In the genomic region with DNA sequence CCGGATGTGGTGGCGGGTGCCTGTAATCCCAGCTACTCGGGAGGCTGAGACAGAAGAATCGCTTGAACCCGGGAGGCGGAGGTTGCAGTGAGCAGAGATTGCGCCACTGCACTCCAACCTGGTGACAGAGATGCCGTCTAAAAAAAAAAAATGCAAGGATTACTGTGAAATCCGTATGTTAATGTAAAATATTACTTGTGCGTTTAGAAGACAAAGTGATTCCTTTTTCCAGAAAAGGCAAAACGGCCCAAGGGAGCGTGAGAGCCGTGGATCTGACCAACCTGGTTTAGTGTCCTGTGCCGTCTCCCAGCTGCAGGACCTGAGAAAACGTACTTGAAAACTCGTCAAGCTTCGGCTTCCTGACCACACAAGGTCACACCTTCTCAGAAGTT, we compare ENCODE assay signal across 8 cellular contexts. TPM values are rescaled to one million over a fixed set of nuclear protein-coding genes. Genes with fewer than 3 reads are reported as not detected.
DNase-seq lines count a peak whose midpoint lies in the region; ATAC-seq and TF ChIP-seq lines count a peak whose summit lies in the region.

No MANE protein-coding gene starts in this region.

- H3K9ac ChIP-seq in endodermal cell (ENCODE audit: extremely low read depth, low read length, poor library complexity, severe bottlenecking) (peak overlapping the region; percentile 47), neuronal stem cell (ENCODE audit: low read depth, low read length, poor library complexity) (peak overlapping the region; percentile 65)

- peak overlapping the region; percentile 83 for H3K4me3 ChIP-seq in OCI-LY7 (ENCODE audit: low read depth, low read length, poor library complexity, severe bottlenecking)
- peak overlapping the region; percentile 86 for H3K4me3 ChIP-seq in endodermal cell (ENCODE audit: low read length)
- peak overlapping the region; percentile 69 to 87 for H3K4me3 ChIP-seq in neuronal stem cell (ENCODE audit: low read length in 2 of 2)

- no peak overlapping the region for H4K91ac ChIP-seq in neuronal stem cell (ENCODE audit: low read depth, low read length, poor library complexity)

- no peak overlapping the region for H3K14ac ChIP-seq in neuronal stem cell (ENCODE audit: low read length)

- POLR2A ChIA-PET in CD4-positive, alpha-beta T cell (lab: Charles Lee), result interaction anchor here (0.5 to 1.0 kb wide), 2 partner anchors 66 to 70 kb away, joined by 3 to 5 read pairs; no protein-coding TSS in a partner anchor
- POLR2A ChIA-PET in OCI-LY7 (lab: Charles Lee), result interaction anchor here (0.7 to 1.5 kb wide), 4 partner anchors 12 to 219 kb away, joined by 3 to 6 read pairs (median 4); no protein-coding TSS in a partner anchor

- CTCF ChIA-PET in CD4-positive, alpha-beta T cell (lab: Charles Lee), result interaction anchor here (6.7 kb wide), 1 partner anchor 14 kb away, joined by 46 read pairs; no protein-coding TSS in a partner anchor
- CTCF ChIA-PET in OCI-LY7 (lab: Charles Lee; ENCODE audit: unreplicated experiment), result interaction anchor here (0.6 kb wide), 1 partner anchor 32 kb away, joined by 3 read pairs; no protein-coding TSS in a partner anchor

- no peak overlapping the region for H3K4ac ChIP-seq in neuronal stem cell (ENCODE audit: low read length)

- WGBS in endodermal cell (ENCODE audit: insufficient coverage in 1 of 2, insufficient read length in 1 of 2), 2 experiments, result 68 to 70% methylated on average over 11 to 17 of the region's 17 CpGs
- no CpG with 5 or more reads among the region's 17 CpGs for WGBS in neuronal stem cell (ENCODE audit: extremely low coverage in 2 of 2, insufficient read length in 2 of 2, insufficient replicate concordance in 1 of 2), 2 donors

- H3K36me3 Mint-ChIP-seq in CD4-positive, alpha-beta T cell (ENCODE audit: low read depth), result peaks cover 7% of the 10 kb centered on the region
- peaks cover 2% of the 10 kb centered on the region for H3K36me3 Mint-ChIP-seq in endodermal cell (ENCODE audit: low read depth)

- peaks cover 41% of the 10 kb centered on the region for H3K4me1 Mint-ChIP-seq in CD4-positive, alpha-beta T cell (ENCODE audit: low read depth)
- H3K4me1 Mint-ChIP-seq in endodermal cell, result peaks cover 8% of the 10 kb centered on the region

- no TSS peak for BruUV-seq in OCI-LY7 (replicated peaks; lab: Mats Ljungman, UMichigan)

- no peak overlapping the region for H2BK15ac ChIP-seq in neuronal stem cell (ENCODE audit: low read length)

- peak overlapping the region; percentile 65 for H3K27ac ChIP-seq in CD4-positive, alpha-beta T cell (ENCODE audit: low read depth, low read length)
- H3K27ac ChIP-seq in OCI-LY7 (ENCODE audit: low read depth, low read length, poor library complexity, severe bottlenecking), result peak overlapping the region; percentile 47
- no peak overlapping the region for H3K27ac ChIP-seq in endodermal cell (ENCODE audit: low read depth, low read length)
- H3K27ac ChIP-seq in neuronal stem cell (replicated peaks; ENCODE audit: low read length), result peak overlapping the region; percentile 60

- no peak overlapping the region for H2BK12ac ChIP-seq in neuronal stem cell (ENCODE audit: low read length)

- no peaks in the 10 kb centered on the region for H3K9me2 ChIP-seq in OCI-LY7 (ENCODE audit: insufficient read depth, low read length)

- peak overlapping the region; percentile 96 for H3K23ac ChIP-seq in neuronal stem cell (ENCODE audit: low read depth, low read length, poor library complexity)

- H3K79me1 ChIP-seq in neuronal stem cell (ENCODE audit: low read depth, low read length), result no peaks in the 10 kb centered on the region

- peak overlapping the region; percentile 68 for H3K18ac ChIP-seq in neuronal stem cell (ENCODE audit: low read length)

- H2AFZ ChIP-seq in OCI-LY7 (ENCODE audit: low read length), result peak overlapping the region; percentile 94
- peak overlapping the region; percentile 99 for H2AFZ ChIP-seq in neuronal stem cell (ENCODE audit: low read length)

- ATAC-seq in CD4-positive, alpha-beta T cell (ENCODE audit: poor library complexity), result no peak
- ATAC-seq in GM18517 (IDR thresholded peaks at IDR 0.05; ENCODE audit: unreplicated experiment), result no peak

- H3K4me1 ChIP-seq in OCI-LY7 (ENCODE audit: insufficient read depth, low read length, poor library complexity, severe bottlenecking) (peaks cover 26% of the 10 kb centered on the region), endodermal cell (ENCODE audit: control insufficient read depth, insufficient read depth, low read length) (no peaks in the 10 kb centered on the region), neuronal stem cell (ENCODE audit: control insufficient read depth in 2 of 2, insufficient read depth in 1 of 2, low read depth in 1 of 2, low read length in 2 of 2) (peaks cover 4 to 5% of the 10 kb centered on the region in 2 donors)

- peak overlapping the region; percentile 58 for H3K27ac Mint-ChIP-seq in CD4-positive, alpha-beta T cell
- H3K27ac Mint-ChIP-seq in endodermal cell, result peak overlapping the region; percentile 48

- H3K36me3 ChIP-seq in OCI-LY7 (ENCODE audit: insufficient read depth, low read length), result peaks cover 22% of the 10 kb centered on the region; the same call in 1 of the 2 replicates
- H3K36me3 ChIP-seq in endodermal cell (ENCODE audit: control insufficient read depth, insufficient read depth, low read length), result peaks cover 7% of the 10 kb centered on the region
- peaks cover 0 to 23% of the 10 kb centered on the region in 2 donors for H3K36me3 ChIP-seq in neuronal stem cell (replicated peaks in 1 of 2; ENCODE audit: control insufficient read depth in 2 of 2, insufficient read depth in 2 of 2, low read length in 2 of 2)

- DNase-seq in CD4-positive, alpha-beta T cell, result no peak
- DNase-seq in OCI-LY7 (ENCODE audit: low spot score), result no peak
- no peak for DNase-seq in endodermal cell
- DNase-seq in neuronal stem cell (ENCODE audit: low spot score), result no peak
- no peak for DNase-seq in effector CD8-positive, alpha-beta T cell (lab: John Stamatoyannopoulos, UW)
- no peak for DNase-seq in germinal center (ENCODE audit: low spot score)
- DNase-seq in cortex of kidney (lab: John Stamatoyannopoulos, UW), result no peak

- H3K27me3 ChIP-seq in CD4-positive, alpha-beta T cell (ENCODE audit: control insufficient read depth, insufficient read depth, low read length), result no peaks in the 10 kb centered on the region
- H3K27me3 ChIP-seq in endodermal cell (ENCODE audit: control insufficient read depth, insufficient read depth, low read length, poor library complexity, severe bottlenecking), result no peaks in the 10 kb centered on the region
- H3K27me3 ChIP-seq in neuronal stem cell (ENCODE audit: control insufficient read depth in 3 of 3, insufficient read depth in 3 of 3, low read depth in 1 of 3, low read length in 3 of 3), result no peaks in the 10 kb centered on the region

- no peaks in the 10 kb centered on the region for H3K9me3 ChIP-seq in CD4-positive, alpha-beta T cell (ENCODE audit: control insufficient read depth, low read length)
- H3K9me3 ChIP-seq in OCI-LY7 (ENCODE audit: low read length) (no peaks in the 10 kb centered on the region), endodermal cell (ENCODE audit: control insufficient read depth, low read length) (no peaks in the 10 kb centered on the region), neuronal stem cell (replicated peaks in 1 of 2; ENCODE audit: control insufficient read depth in 2 of 2, insufficient read depth in 1 of 2, low read depth in 1 of 2, low read length in 2 of 2) (no peaks in the 10 kb centered on the region)

- TF ChIP-seq CTCF in CD4-positive, alpha-beta T cell (IDR thresholded peaks at IDR 0.05), result no peak
- TF ChIP-seq CTCF in OCI-LY7 (conservative IDR thresholded peaks at IDR 0.05; ENCODE audit: low read length) (no peak), endodermal cell (conservative IDR thresholded peaks at IDR 0.05) (no peak)

- H3K4me3 Mint-ChIP-seq in CD4-positive, alpha-beta T cell, result peak overlapping the region; percentile 82
- peak overlapping the region; percentile 69 for H3K4me3 Mint-ChIP-seq in endodermal cell

- peaks cover 55% of the 10 kb centered on the region for H3K79me2 ChIP-seq in OCI-LY7 (ENCODE audit: insufficient read depth, low read depth, low read length)

- no peak overlapping the region for H2BK120ac ChIP-seq in neuronal stem cell (ENCODE audit: low read depth, low read length)

- H3K4me2 ChIP-seq in OCI-LY7 (ENCODE audit: low read length), result peak overlapping the region; percentile 94
- peak overlapping the region; percentile 82 for H3K4me2 ChIP-seq in neuronal stem cell (ENCODE audit: insufficient read depth, low read length, poor library complexity, severe bottlenecking)

- H2BK5ac ChIP-seq in neuronal stem cell (ENCODE audit: low read length), result peak overlapping the region; percentile 49

- H3K9me3 Mint-ChIP-seq in CD4-positive, alpha-beta T cell, result no peaks in the 10 kb centered on the region
- no peaks in the 10 kb centered on the region for H3K9me3 Mint-ChIP-seq in endodermal cell

- peaks cover 11% of the 10 kb centered on the region; the same call in 1 of the 2 replicates for H4K20me1 ChIP-seq in OCI-LY7 (ENCODE audit: insufficient read depth, low read length)

- H2AK5ac ChIP-seq in neuronal stem cell (ENCODE audit: low read depth, low read length), result no peak overlapping the region

- no peak overlapping the region for H4K8ac ChIP-seq in neuronal stem cell (ENCODE audit: low read depth, low read length)

- H3K27me3 Mint-ChIP-seq in CD4-positive, alpha-beta T cell, result no peaks in the 10 kb centered on the region
- H3K27me3 Mint-ChIP-seq in endodermal cell (ENCODE audit: insufficient read depth), result no peaks in the 10 kb centered on the region

- intact Hi-C loops in CD4-positive, alpha-beta T cell (cut with DNase I, micrococcal nuclease), result loop anchor here (2.0 to 5.0 kb wide), 3 partner anchors 41 to 469 kb away; a partner anchor contains a TSS
- intact Hi-C loops in OCI-LY7 (cut with micrococcal nuclease; ENCODE audit: unreplicated experiment), result loop anchor here (2.0 to 5.0 kb wide), 3 partner anchors 41 to 236 kb away; no protein-coding TSS in a partner anchor

RNA-seq across cellular contexts. Expression of a gene that starts 0.9 kb away (rescaled TPM):
- total RNA-seq in CD4-positive, alpha-beta T cell, result 10 to 100 TPM; 11.0 to 11.6 TPM
- total RNA-seq in OCI-LY7 (2014; rRNA removed; shearing (Covaris generic)), result 77.3 and 84.6 TPM in 2 replicates
- total RNA-seq in OCI-LY7 (2022) (60.3 and 77.4 TPM in 2 replicates), endodermal cell (10 to 100 TPM; 39.4 to 53.0 TPM)
- polyA plus RNA-seq in endodermal cell (2013, experiment 1 of 2), result 40.5 TPM
- polyA plus RNA-seq in endodermal cell (2013, experiment 2 of 2), result 36.8 TPM
- 30.5 TPM for polyA plus RNA-seq in neuronal stem cell (2013, experiment 1 of 2)
- polyA plus RNA-seq in neuronal stem cell (2013, experiment 2 of 2), result 30.3 TPM

RNA-seq across cellular contexts. Expression of a gene that starts 37.0 kb away (rescaled TPM):
- total RNA-seq in CD4-positive, alpha-beta T cell, result under 1 TPM; 0.05 to 0.08 TPM
- 0.32 and 0.33 TPM in 2 replicates for total RNA-seq in OCI-LY7 (2014; rRNA removed; shearing (Covaris generic))
- total RNA-seq in OCI-LY7 (2022) (0.09 and 0.15 TPM in 2 replicates), endodermal cell (10 to 100 TPM in 1 of 2 donors, 1 to 10 TPM in 1; 8.9 to 10.9 TPM)
- 9.9 TPM for polyA plus RNA-seq in endodermal cell (2013, experiment 1 of 2)
- polyA plus RNA-seq in endodermal cell (2013, experiment 2 of 2), result 7.9 TPM
- 2.6 TPM for polyA plus RNA-seq in neuronal stem cell (2013, experiment 1 of 2)
- polyA plus RNA-seq in neuronal stem cell (2013, experiment 2 of 2), result 2.7 TPM

Comparison
In these comparisons a context has a peak if more than half of its experiments do, and no peak if none do; other contexts are left out.
1. RNA of a gene that starts 37.0 kb away (total RNA-seq): 8.9 to 10.9 TPM in endodermal cell; 0.09 to 0.33 TPM in OCI-LY7 and 0.05 to 0.08 TPM in CD4-positive, alpha-beta T cell; every median in the first group is over 4 times any median in the second.
2. Peak in every context shown above with its lines, with median percentiles within 50 percentile points of each other: H3K4me3 ChIP-seq.